Comparison of ENCODE assay signal across 22 cellular contexts in genomic region chr7:131335639-131336400, GRCh38. TPM values are rescaled to one million over a fixed set of nuclear protein-coding genes. Genes with fewer than 3 reads are reported as not detected.
DNase-seq lines count a peak whose midpoint lies in the region; ATAC-seq, FAIRE-seq and TF ChIP-seq lines count a peak whose summit lies in the region.
"Had no signal": no experiment of that assay in that cellular context is flagged by ENCODE, and none has a peak within 500 bp of the region (broad histone marks: within the 10 kb centered on the region; RNA-seq: fewer than 3 reads in every experiment).

No MANE protein-coding gene starts in this region.

- H3K27ac Mint-ChIP-seq in activated T-helper 17 cell treated with anti-CD3 and anti-CD28 coated beads, Interleukin-2, amount 50 U/mL, for 72 hours: peak overlapping the region; percentile 51
- H3K27ac Mint-ChIP-seq: CD8-positive, alpha-beta T cell; T-helper 17 cell had no signal

- TF ChIP-seq POLR2A in H54 (IDR thresholded peaks at IDR 0.05; ENCODE audit: low read depth, low read length): no peak

- no peak for DNase-seq in H54 (ENCODE audit: insufficient read length, low spot score)
- DNase-seq in frontal cortex (ENCODE audit: low spot score in 2 of 2): no peak
- DNase-seq in DMS 273 (lab: John Stamatoyannopoulos, UW; ENCODE audit: unreplicated experiment): no peak
- DNase-seq in NCI-H1436 (lab: John Stamatoyannopoulos, UW): no peak
- no peak for DNase-seq in NCI-H2081 (lab: John Stamatoyannopoulos, UW)
- DNase-seq: ACHN; Calu3; CD8-positive, alpha-beta T cell; DMS79; GOT3; NCI-H1092; NCI-H1436 treated with DMSO at 0.1 percent for 48 hours; NCI-H2029 treated with DMSO at 0.1 percent for 48 hours; NCI-H2171; NCI-H446; NCI-H526; Right ventricle myocardium superior; SW 1271; T-helper 17 cell had no signal

- peaks cover 8% of the 10 kb centered on the region for H3K9me3 Mint-ChIP-seq in activated T-helper 17 cell treated with anti-CD3 and anti-CD28 coated beads, Interleukin-2, amount 50 U/mL, for 72 hours

- FAIRE-seq in G401.6 (lab: Jason Lieb, UNC) (peak; percentile 81), H54 (lab: Jason Lieb, UNC) (peak; percentile 70), frontal cortex (lab: Jason Lieb, UNC) (peak; percentile 61)

- H3K4me1 Mint-ChIP-seq in activated T-helper 17 cell treated with anti-CD3 and anti-CD28 coated beads, Interleukin-2, amount 50 U/mL, for 72 hours: peaks cover 32% of the 10 kb centered on the region

- peak; percentile 38 for ATAC-seq in activated T-helper 17 cell treated with anti-CD3 and anti-CD28 coated beads, Interleukin-2, amount 50 U/mL, for 72 hours (replicated peaks)
- ATAC-seq: CD8-positive, alpha-beta T cell; HCT116; T-helper 17 cell had no signal

- no peaks in the 10 kb centered on the region for H3K27me3 Mint-ChIP-seq in activated T-helper 17 cell treated with anti-CD3 and anti-CD28 coated beads, Interleukin-2, amount 50 U/mL, for 72 hours
- H3K27me3 Mint-ChIP-seq: T-helper 17 cell had no signal

- peaks cover 53% of the 10 kb centered on the region for H3K36me3 Mint-ChIP-seq in activated T-helper 17 cell treated with anti-CD3 and anti-CD28 coated beads, Interleukin-2, amount 50 U/mL, for 72 hours (ENCODE audit: low read depth)

- H3K4me3 Mint-ChIP-seq in activated T-helper 17 cell treated with anti-CD3 and anti-CD28 coated beads, Interleukin-2, amount 50 U/mL, for 72 hours: peak overlapping the region; percentile 26
- H3K4me3 Mint-ChIP-seq: CD8-positive, alpha-beta T cell; T-helper 17 cell had no signal

RNA-seq across cellular contexts. Expression of gene MKLN1, which starts 8.1 kb away (rescaled TPM):
- 10 to 100 TPM; 49.5 to 70.1 TPM for total RNA-seq in activated T-helper 17 cell treated with anti-CD3 and anti-CD28 coated beads, Interleukin-2, amount 50 U/mL, for 72 hours
- 45.7 TPM for total RNA-seq in frontal cortex
